Comparison of ENCODE assay signal across 8 cellular contexts in genomic region chr9:117411547-117411946, GRCh38.
DNase-seq lines count a peak whose midpoint lies in the region; ATAC-seq and TF ChIP-seq lines count a peak whose summit lies in the region.

No MANE protein-coding gene starts in this region.

- no peaks in the 10 kb centered on the region for H3K79me2 ChIP-seq in MM.1S (ENCODE audit: low read length)

- no peak overlapping the region for H3K4me2 ChIP-seq in MM.1S (ENCODE audit: low read depth, low read length)

- no peaks in the 10 kb centered on the region for H3K36me3 ChIP-seq in MM.1S (replicated peaks; ENCODE audit: insufficient read depth, low read length)

- H3K4me3 ChIP-seq in MM.1S (ENCODE audit: low read length) (no peak overlapping the region), astrocyte of the spinal cord (ENCODE audit: low read depth, low read length) (no peak overlapping the region)

- in situ Hi-C loops in astrocyte of the spinal cord (cut with HindIII; ENCODE audit: low sequenced_read_pairs), result no loop called here

- H3F3A ChIP-seq in MM.1S (ENCODE audit: insufficient read depth, low read length), result no peaks in the 10 kb centered on the region

- no peaks in the 10 kb centered on the region for H3K9me3 ChIP-seq in MM.1S (replicated peaks; ENCODE audit: insufficient read depth, low read length)

- H2AFZ ChIP-seq in MM.1S (ENCODE audit: low read length), result no peak overlapping the region

- no peak for ATAC-seq in GM19397 (IDR thresholded peaks at IDR 0.05; ENCODE audit: unreplicated experiment)

- H3K27me3 ChIP-seq in MM.1S (replicated peaks; ENCODE audit: insufficient read depth, low read length), result peaks cover 12% of the 10 kb centered on the region

- H3K9me2 ChIP-seq in MM.1S (replicated peaks; ENCODE audit: insufficient read depth, low read length), result no peaks in the 10 kb centered on the region

- no peaks in the 10 kb centered on the region for H3K4me1 ChIP-seq in MM.1S (ENCODE audit: low read length)

- no peaks in the 10 kb centered on the region for H4K20me1 ChIP-seq in MM.1S (ENCODE audit: insufficient read depth, low read length)

- DNase-seq in SKM-1 treated with dmso at 0.1 percent for 144 hours (lab: John Stamatoyannopoulos, UW; ENCODE audit: unreplicated experiment) (peak; percentile 13), SKM-1 (lab: John Stamatoyannopoulos, UW; ENCODE audit: unreplicated experiment) (no peak), MM.1S (peak; percentile 46), astrocyte of the spinal cord (ENCODE audit: low read depth, low spot score) (no peak), kidney tubule cell (ENCODE audit: low spot score) (peak; percentile 56), GM19240 (ENCODE audit: insufficient read length, low spot score) (no peak)
- no peak for DNase-seq in activated CD8-positive, alpha-beta memory T cell treated with anti-CD3 and anti-CD28 coated beads, Interleukin-2, amount 50 U/mL, for 4 hours

- TF ChIP-seq CTCF in MM.1S (IDR thresholded peaks at IDR 0.05; ENCODE audit: low read length) (peak; percentile 60), astrocyte of the spinal cord (IDR thresholded peaks at IDR 0.05; ENCODE audit: low read depth, low read length) (peak; percentile 59)

- H3K27ac ChIP-seq in MM.1S (ENCODE audit: low read length), result no peak overlapping the region

- H3K9ac ChIP-seq in MM.1S (ENCODE audit: low read length), result no peak overlapping the region

Comparison
In these comparisons a context has a peak if more than half of its experiments do, and no peak if none do; other contexts are left out.
1. DNase-seq: peak in SKM-1 treated with dmso at 0.1 percent for 144 hours (single experiment), MM.1S (single experiment) and kidney tubule cell (single experiment); none in SKM-1 (single experiment), astrocyte of the spinal cord (single experiment), GM19240 (single experiment) and activated CD8-positive, alpha-beta memory T cell treated with anti-CD3 and anti-CD28 coated beads, Interleukin-2, amount 50 U/mL, for 4 hours (single experiment).